9 cellular contexts compared by ENCODE assay signal in the genomic region with DNA sequence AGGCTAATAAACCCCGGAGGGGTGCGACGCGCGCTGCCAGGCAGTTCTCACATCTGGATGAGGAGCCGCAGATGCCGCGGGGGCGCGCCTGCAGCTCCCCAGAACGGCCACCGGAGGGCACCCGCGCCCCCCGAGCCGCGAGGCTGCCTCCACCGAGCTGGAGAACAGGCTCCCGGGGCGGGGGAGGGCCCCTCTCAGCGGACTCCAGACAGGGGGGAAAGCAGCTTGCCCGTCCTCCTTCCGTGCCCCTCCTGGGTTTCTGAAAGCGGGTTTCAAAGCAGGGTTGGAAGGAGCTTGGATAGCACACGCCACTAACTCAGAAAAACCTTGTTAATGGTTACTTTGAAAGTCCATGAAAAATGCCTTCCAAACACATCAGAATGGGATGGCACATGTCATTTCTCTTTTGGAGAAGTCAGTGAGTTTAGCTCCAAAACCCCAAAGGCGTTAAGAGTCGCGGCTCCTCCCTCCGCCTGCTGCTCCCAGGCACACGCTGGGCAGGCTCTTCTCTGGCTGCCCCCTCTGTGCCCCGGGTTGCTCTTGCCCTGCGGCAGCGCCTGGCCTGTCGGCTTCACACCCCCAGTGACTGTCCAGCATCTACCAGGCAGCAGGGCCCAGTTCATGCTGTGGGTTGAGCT.
DNase-seq lines count a peak whose midpoint lies in the region; ATAC-seq, FAIRE-seq and TF ChIP-seq lines count a peak whose summit lies in the region.
"Had no signal": no experiment of that assay in that cellular context is flagged by ENCODE, and none has a peak within 500 bp of the region (broad histone marks: within the 10 kb centered on the region; RNA-seq: fewer than 3 reads in every experiment).

No MANE protein-coding gene starts in this region.

- no peak overlapping the region for H3K27ac Mint-ChIP-seq in nephron progenitor cell
- H3K27ac Mint-ChIP-seq: activated naive CD8-positive, alpha-beta T cell had no signal

- peak; percentile 67 for ATAC-seq in HG03520 (IDR thresholded peaks at IDR 0.05; ENCODE audit: unreplicated experiment)

- no peaks in the 10 kb centered on the region for H3K9me3 ChIP-seq in SK-N-MC (ENCODE audit: low read depth, low read length)

- no peak for FAIRE-seq in GM19239 (lab: Jason Lieb, UNC)

- H3K9me3 Mint-ChIP-seq in nephron progenitor cell, result no peaks in the 10 kb centered on the region

- TF ChIP-seq POLR2A in erythroblast (IDR thresholded peaks at IDR 0.05; ENCODE audit: low read length), result no peak

- H3K27me3 Mint-ChIP-seq in nephron progenitor cell (ENCODE audit: low read depth, poor library complexity), result peaks cover 35% of the 10 kb centered on the region

- peak; percentile 61 for DNase-seq in DMS53 (lab: John Stamatoyannopoulos, UW)
- peak; percentile 79 for DNase-seq in GM19239 (ENCODE audit: insufficient read length, low spot score)
- DNase-seq in SK-N-MC (ENCODE audit: low read depth, low spot score), result no peak
- peak; percentile 46 to 49 for DNase-seq in erythroblast (lab: John Stamatoyannopoulos, UW)
- peak; percentile 84 for DNase-seq in nephron progenitor cell
- DNase-seq in central memory CD4-positive, alpha-beta T cell, result no peak
- no peak for DNase-seq in NCI-H146 treated with DMSO at 0.1 percent for 48 hours (lab: John Stamatoyannopoulos, UW; ENCODE audit: unreplicated experiment)

- TF ChIP-seq CTCF in nephron progenitor cell (IDR thresholded peaks at IDR 0.05), result peak; percentile 91

- H3K27ac ChIP-seq in SK-N-MC, result no peak overlapping the region

- H3K4me3 Mint-ChIP-seq in nephron progenitor cell, result no peak overlapping the region
- H3K4me3 Mint-ChIP-seq: activated naive CD8-positive, alpha-beta T cell had no signal

- no peaks in the 10 kb centered on the region for H3K36me3 Mint-ChIP-seq in nephron progenitor cell (ENCODE audit: low read depth)
- H3K36me3 Mint-ChIP-seq: activated naive CD8-positive, alpha-beta T cell had no signal

- H3K4me1 Mint-ChIP-seq in nephron progenitor cell, result peaks cover 46% of the 10 kb centered on the region

- peak overlapping the region; percentile 58 for H3K4me3 ChIP-seq in SK-N-MC

- H3K36me3 ChIP-seq in SK-N-MC (ENCODE audit: insufficient read depth, low read length), result no peaks in the 10 kb centered on the region

- H3K9ac ChIP-seq in SK-N-MC (ENCODE audit: insufficient read length), result no peak overlapping the region

Comparison
In these comparisons a context has a peak if more than half of its experiments do, and no peak if none do; other contexts are left out.
1. DNase-seq: peak in DMS53 (single experiment), GM19239 (single experiment), erythroblast (2 of 2) and nephron progenitor cell (single experiment); none in SK-N-MC (single experiment), central memory CD4-positive, alpha-beta T cell (single experiment) and NCI-H146 treated with DMSO at 0.1 percent for 48 hours (single experiment).